ENCODE assay signal across 9 cellular contexts in the genomic region with DNA sequence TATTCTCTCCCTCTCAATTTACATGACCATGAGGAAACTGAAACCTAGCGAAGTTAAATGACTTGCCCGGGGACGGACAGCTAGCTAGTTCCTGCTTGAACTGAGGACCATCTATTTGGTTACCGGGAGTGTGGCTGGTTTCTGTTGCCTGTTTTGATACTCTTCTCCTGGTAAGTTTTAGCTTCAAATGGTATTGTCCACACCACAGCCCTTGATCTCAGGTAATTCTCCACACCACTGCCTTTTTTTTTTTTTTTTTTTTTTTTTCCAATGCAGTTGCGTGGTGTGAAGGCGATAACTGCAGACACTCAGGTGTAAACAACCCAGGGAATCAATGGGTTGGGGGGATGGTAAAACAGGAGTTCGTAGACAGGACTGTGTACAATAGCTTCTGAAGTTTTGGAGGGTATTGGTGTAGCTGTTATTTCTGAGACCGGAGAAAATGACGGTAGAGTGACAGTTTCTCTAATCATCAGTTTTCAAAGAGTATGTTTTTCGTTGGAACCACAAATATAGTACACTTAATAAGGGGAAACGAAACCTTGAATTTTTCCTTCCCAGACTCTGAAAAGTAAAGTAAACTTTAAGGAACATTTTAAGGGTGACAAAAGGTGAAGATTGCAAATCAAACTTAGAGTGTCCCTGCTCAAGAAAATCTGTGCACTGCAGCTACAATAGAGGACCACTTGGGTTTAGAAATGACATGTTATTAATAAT.
DNase-seq lines count a peak whose midpoint lies in the region; ATAC-seq, FAIRE-seq and TF ChIP-seq lines count a peak whose summit lies in the region.
"Had no signal": no experiment of that assay in that cellular context is flagged by ENCODE, and none has a peak within 500 bp of the region (broad histone marks: within the 10 kb centered on the region; RNA-seq: fewer than 3 reads in every experiment).

No MANE protein-coding gene starts in this region.

- H3K56ac ChIP-seq in H1 (replicated peaks; ENCODE audit: insufficient read length, low read depth, low read length) = peak overlapping the region; percentile 59

- no peak overlapping the region for H4K8ac ChIP-seq in H1 (ENCODE audit: extremely low read depth, insufficient read depth, low read length)

- WGBS in H1 (ENCODE audit: extremely low coverage in 1 of 2, insufficient coverage in 1 of 2, insufficient read length in 1 of 2, insufficient replicate concordance in 2 of 2, low coverage in 1 of 2, low lambda C conversion rate in 2 of 2, missing lambda C conversion rate in 1 of 2), 2 experiments = 1% methylated on average over 11 of the region's 11 CpGs; no CpG with 5 or more reads in 1 of the 2 experiments
- 42 to 50% methylated on average over 11 of the region's 11 CpGs for WGBS in tibial nerve, 2 donors

- peak overlapping the region; percentile 23 for H4K91ac ChIP-seq in H1 (replicated peaks; ENCODE audit: insufficient read length, low read length)

- no peaks in the 10 kb centered on the region for H3K79me1 ChIP-seq in H1 (ENCODE audit: low read depth, low read length)

- TF ChIP-seq EP300 in H1 (IDR thresholded peaks at IDR 0.05; ENCODE audit: borderline replicate concordance in 1 of 2, low read depth in 2 of 2, low read length in 2 of 2) (no peak), tibial nerve (IDR thresholded peaks at IDR 0.05) (no peak)

- peak; percentile 91 for FAIRE-seq in H1 (lab: Jason Lieb, UNC)

- H2BK5ac ChIP-seq in H1 (ENCODE audit: low read depth, low read length) = peak overlapping the region; percentile 88

- H3K14ac ChIP-seq in H1 (ENCODE audit: insufficient read length) = no peak overlapping the region

- peak overlapping the region; percentile 69; the same call in 1 of the 2 replicates for H2BK12ac ChIP-seq in H1 (ENCODE audit: low read depth, low read length)

- peak overlapping the region; percentile 60 for H4K5ac ChIP-seq in H1 (ENCODE audit: insufficient read length, low read depth, low read length)

- no peaks in the 10 kb centered on the region for H3K36me3 ChIP-seq in GM06990 (ENCODE audit: control insufficient read depth, insufficient read depth, low read length)
- no peaks in the 10 kb centered on the region for H3K36me3 ChIP-seq in Karpas-422 (ENCODE audit: insufficient read depth, low read length)
- peaks cover 0 to 35% (median 2%) of the 10 kb centered on the region in 4 experiments; a peak in 2 of 8 replicates for H3K36me3 ChIP-seq in H1 (ENCODE audit: control insufficient read depth in 2 of 4, insufficient read depth in 4 of 4, low read length in 3 of 4)
- no peaks in the 10 kb centered on the region for H3K36me3 ChIP-seq in tibial nerve

- peak overlapping the region; percentile 82 for H2BK120ac ChIP-seq in H1 (replicated peaks; ENCODE audit: low read depth, low read length)

- no peaks in the 10 kb centered on the region for H3K79me2 ChIP-seq in Karpas-422 (ENCODE audit: low read length)
- H3K79me2 ChIP-seq in H1 (ENCODE audit: control insufficient read depth in 1 of 2, insufficient read depth in 2 of 2, low read length in 2 of 2) = peaks cover 4 to 51% of the 10 kb centered on the region in 2 experiments; a peak in 3 of 4 replicates

- no peaks in the 10 kb centered on the region for H4K20me1 ChIP-seq in Karpas-422 (ENCODE audit: insufficient read depth, low read depth, low read length)
- no peaks in the 10 kb centered on the region for H4K20me1 ChIP-seq in H1 (replicated peaks in 1 of 2; ENCODE audit: control insufficient read depth in 1 of 2, insufficient read depth in 2 of 2, low read length in 2 of 2)

- H2AFZ ChIP-seq in Karpas-422 (ENCODE audit: low read length) (0 out of 2 replicates have a peak overlapping the region, but pooled peaks have one; percentile 46), H1 (ENCODE audit: low read length) (no peak overlapping the region)

- H3K27me3 ChIP-seq in GM06990 (replicated peaks; ENCODE audit: control insufficient read depth, insufficient read depth, low read length) (no peaks in the 10 kb centered on the region), Karpas-422 (ENCODE audit: low read length) (no peaks in the 10 kb centered on the region), H1 (replicated peaks in 1 of 4; ENCODE audit: control insufficient read depth in 3 of 4, extremely low read depth in 1 of 4, insufficient read depth in 3 of 4, low read length in 3 of 4) (no peaks in the 10 kb centered on the region), tibial nerve (no peaks in the 10 kb centered on the region)

- peak overlapping the region; percentile 77 for H3K4me2 ChIP-seq in Karpas-422 (ENCODE audit: low read depth, low read length, poor library complexity, severe bottlenecking)
- peak overlapping the region; percentile 67 to 94 for H3K4me2 ChIP-seq in H1 (ENCODE audit: insufficient read depth in 1 of 2, low read depth in 2 of 2, low read length in 2 of 2)

- H2AK5ac ChIP-seq in H1 (ENCODE audit: low read depth, low read length) = no peak overlapping the region

- H3K4me3 ChIP-seq in GM06990 (replicated peaks; ENCODE audit: low read depth, low read length) (peak overlapping the region; percentile 60), Karpas-422 (ENCODE audit: low read length) (peak overlapping the region; percentile 58; the same call in 1 of the 2 replicates), H1 (ENCODE audit: extremely low read depth in 1 of 4, insufficient read depth in 2 of 4, low read depth in 3 of 4, low read length in 4 of 4) (peak overlapping the region; percentile 63 to 92 (median 75)), tibial nerve (peak overlapping the region in 2 of 4 donors; percentile 17)

- H3K9me3 ChIP-seq in Karpas-422 (ENCODE audit: low read length) = no peaks in the 10 kb centered on the region
- H3K9me3 ChIP-seq in H1 (ENCODE audit: insufficient read depth in 2 of 2, low read depth in 1 of 2, low read length in 1 of 2) = no peaks in the 10 kb centered on the region
- no peaks in the 10 kb centered on the region for H3K9me3 ChIP-seq in tibial nerve

- H3K18ac ChIP-seq in H1 (ENCODE audit: extremely low read depth, low read length) = peak overlapping the region; percentile 54; the same call in 1 of the 2 replicates

- POLR2A ChIA-PET in H1 (lab: Charles Lee; ENCODE audit: partially characterized antibody) = interaction anchor here (0.6 to 2.6 kb wide), 6 partner anchors 9 to 125 kb away, joined by 3 to 10 read pairs (median 4); a partner anchor contains a TSS

- peak in 1 of 2 experiments; percentile 7; a peak in 1 of 4 replicates for TF ChIP-seq RAD21 in H1 (IDR thresholded peaks at IDR 0.05 in 1 of 2, conservative IDR thresholded peaks at IDR 0.05 in 1 of 2; ENCODE audit: low read depth in 2 of 2, low read length in 2 of 2)

- CTCF ChIA-PET in H1 (lab: Charles Lee; ENCODE audit: partially characterized antibody) = interaction anchor here (0.6 to 1.4 kb wide), 5 partner anchors 9 to 1499 kb away, joined by 3 to 4 read pairs (median 4); no protein-coding TSS in a partner anchor

- no peak overlapping the region for H3K23ac ChIP-seq in H1 (ENCODE audit: insufficient read length)

- H3K23me2 ChIP-seq in H1 (ENCODE audit: low read depth, low read length) = no peaks in the 10 kb centered on the region; the same call in 1 of the 2 replicates

- no peak overlapping the region for H2BK15ac ChIP-seq in H1 (ENCODE audit: low read length)

- H3K4ac ChIP-seq in H1 (replicated peaks; ENCODE audit: insufficient read length, low read depth, low read length) = peak overlapping the region; percentile 14

- TF ChIP-seq CTCF in GM06990 (IDR thresholded peaks at IDR 0.05; ENCODE audit: insufficient read depth, low read length, poor library complexity, severe bottlenecking) = no peak
- no peak for TF ChIP-seq CTCF in H1 (IDR thresholded peaks at IDR 0.05; ENCODE audit: control extremely low read depth in 1 of 3, insufficient read depth in 1 of 3, low read depth in 1 of 3, low read length in 3 of 3)
- TF ChIP-seq CTCF in tibial nerve (IDR thresholded peaks at IDR 0.05) = no peak

- no peak overlapping the region for H3K27ac ChIP-seq in Karpas-422 (ENCODE audit: low read length)
- H3K27ac ChIP-seq in H1 (ENCODE audit: low read depth, low read length) = peak overlapping the region; percentile 70
- peak overlapping the region in 1 of 4 donors; percentile 43 for H3K27ac ChIP-seq in tibial nerve
- H3K27ac ChIP-seq: HL-60 had no signal

- peak; percentile 67 to 92 for TF ChIP-seq POLR2A in H1 (IDR thresholded peaks at IDR 0.05; ENCODE audit: control extremely low read depth in 1 of 2, low read depth in 2 of 2, low read length in 2 of 2)
- no peak for TF ChIP-seq POLR2A in tibial nerve (IDR thresholded peaks at IDR 0.05)

- DNase-seq in GM06990 (ENCODE audit: extremely low read depth, insufficient read length) (peak; percentile 32), Karpas-422 (no peak), H1 (ENCODE audit: low read depth in 1 of 2, low spot score in 2 of 2) (no peak), renal cortical epithelial cell (ENCODE audit: low read depth) (peak; percentile 30), tibial nerve (ENCODE audit: low spot score in 2 of 2) (no peak), SKM-1 treated with dmso at 0.1 percent for 144 hours (lab: John Stamatoyannopoulos, UW; ENCODE audit: unreplicated experiment) (no peak)
- no peak for DNase-seq in stimulated activated CD4-positive, alpha-beta T cell treated with anti-CD3 and anti-CD28 coated beads, Interleukin-12 subunit alpha, Interleukin-12 subunit beta, amount 100 ng/mL, for 4 hours

- H3K9ac ChIP-seq in Karpas-422 (ENCODE audit: low read length) = peak overlapping the region; percentile 43
- peak overlapping the region; percentile 63 to 80 (median 72) for H3K9ac ChIP-seq in H1 (replicated peaks in 1 of 4; ENCODE audit: extremely low read depth in 1 of 4, low read depth in 3 of 4, low read length in 3 of 4)

- peaks cover 37% of the 10 kb centered on the region for H3K4me1 ChIP-seq in Karpas-422 (ENCODE audit: low read length)
- H3K4me1 ChIP-seq in H1 (replicated peaks in 1 of 4; ENCODE audit: control insufficient read depth in 3 of 4, insufficient read depth in 4 of 4, low read length in 3 of 4) = peaks cover 0 to 24% (median 12%) of the 10 kb centered on the region in 4 experiments; a peak in 6 of 7 replicates
- H3K4me1 ChIP-seq in tibial nerve = peaks cover 0 to 20% (median 0%) of the 10 kb centered on the region in 4 donors

- no peak overlapping the region for H2BK20ac ChIP-seq in H1 (ENCODE audit: low read length)

- H3K9me2 ChIP-seq in Karpas-422 (replicated peaks; ENCODE audit: insufficient read depth, low read length) = no peaks in the 10 kb centered on the region

- peak; percentile 74 for ATAC-seq in GM19438 (IDR thresholded peaks at IDR 0.05; ENCODE audit: low read depth, unreplicated experiment)

TF ChIP-seq in H1, 55 proteins besides CTCF, POLR2A, EP300 and RAD21 (continues in another document):
- TF ChIP-seq PHF8 (conservative IDR thresholded peaks at IDR 0.05; ENCODE audit: low read depth, low read length) (peak; percentile 37), ASH2L (IDR thresholded peaks at IDR 0.05; ENCODE audit: low read length) (peak; percentile 66), TAF1 (IDR thresholded peaks at IDR 0.05; ENCODE audit: low read depth, low read length) (peak; percentile 86), SP4 (IDR thresholded peaks at IDR 0.05; ENCODE audit: low read length) (peak; percentile 41; the same call in 1 of the 2 replicates), RBBP5 (IDR thresholded peaks at IDR 0.05; ENCODE audit: borderline replicate concordance, low read depth, low read length) (peak; percentile 51; the same call in 1 of the 2 replicates), EZH2 (IDR thresholded peaks at IDR 0.05; ENCODE audit: low read depth, low read length, severe bottlenecking) (no peak)

Comparison
In these comparisons a context has a peak if more than half of its experiments do, and no peak if none do; other contexts are left out.
1. DNase-seq: peak in GM06990 (single experiment) and renal cortical epithelial cell (single experiment); none in Karpas-422 (single experiment), H1 (0 of 2), tibial nerve (0 of 2), SKM-1 treated with dmso at 0.1 percent for 144 hours (single experiment) and stimulated activated CD4-positive, alpha-beta T cell treated with anti-CD3 and anti-CD28 coated beads, Interleukin-12 subunit alpha, Interleukin-12 subunit beta, amount 100 ng/mL, for 4 hours (single experiment).
2. POLR2A ChIP-seq: peak in H1 (2 of 2); none in tibial nerve (0 of 2).